Comparison of ENCODE assay signal across 21 cellular contexts in the genomic region with DNA sequence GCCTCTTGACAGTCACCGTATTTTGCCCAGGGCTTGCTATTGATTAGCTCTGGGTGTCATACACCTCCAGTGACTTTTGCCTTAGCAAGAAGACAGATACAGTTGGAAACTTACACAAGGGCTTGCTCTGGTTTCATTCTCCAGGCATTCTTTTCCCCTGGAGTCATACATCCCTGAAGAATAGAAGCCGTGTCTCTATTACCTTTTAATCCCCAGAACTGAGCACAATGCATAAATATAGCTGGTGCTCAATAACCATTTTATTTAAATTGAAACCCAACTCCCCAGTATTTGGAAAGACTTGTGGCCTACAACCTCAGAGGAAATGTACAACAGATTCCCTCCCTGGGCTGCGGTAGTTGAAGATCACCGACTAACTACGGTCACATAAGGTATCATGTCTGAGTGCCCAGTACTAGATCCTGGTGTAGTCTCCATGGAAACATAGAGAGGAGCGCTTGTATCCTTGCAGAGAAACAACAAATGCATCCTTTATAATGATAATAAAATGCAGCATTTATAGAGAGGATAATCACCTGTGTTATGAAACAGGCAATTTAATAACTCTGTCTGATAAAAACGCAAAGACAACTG.
"Had no signal": no experiment of that assay in that cellular context is flagged by ENCODE, and none has a peak within 500 bp of the region (broad histone marks: within the 10 kb centered on the region; RNA-seq: fewer than 3 reads in every experiment).

No MANE protein-coding gene starts in this region.

- H3K27me3 ChIP-seq: colonic mucosa, esophagus squamous epithelium, gastrocnemius medialis, heart right ventricle, left lung had no signal

- H3K4me3 ChIP-seq: colonic mucosa, esophagus squamous epithelium, gastrocnemius medialis, heart right ventricle, left lung, lower lobe of right lung, mucosa of descending colon had no signal

- H3K36me3 ChIP-seq: colonic mucosa, esophagus squamous epithelium, gastrocnemius medialis, heart right ventricle, left lung, lower lobe of right lung had no signal

- H3K4me1 ChIP-seq: colonic mucosa, esophagus squamous epithelium, gastrocnemius medialis, heart right ventricle, left lung, lower lobe of right lung had no signal

- H3K9me3 ChIP-seq: colonic mucosa, esophagus squamous epithelium, gastrocnemius medialis, heart right ventricle, lower lobe of right lung, mucosa of descending colon had no signal

- ATAC-seq: effector memory CD8-positive, alpha-beta T cell; heart right ventricle; left cardiac atrium; left lung; left ventricle myocardium superior; lower lobe of right lung; mucosa of descending colon had no signal

- H3K27ac ChIP-seq: colonic mucosa, epithelial cell of prostate, esophagus squamous epithelium, gastrocnemius medialis, heart right ventricle, left lung, lower lobe of right lung had no signal

- DNase-seq: cerebellar nuclear complex; colonic mucosa; cortex of kidney; effector CD8-positive, alpha-beta T cell; effector memory CD8-positive, alpha-beta T cell; endodermal cell; esophagus squamous epithelium; foreskin fibroblast; foreskin melanocyte; gastrocnemius medialis; glutamatergic neuron; head of caudate nucleus; heart right ventricle; hippocampal formation; left cardiac atrium; left lung; left ventricle myocardium superior; lower lobe of right lung; mesenchymal stem cell; mucosa of descending colon had no signal
